26 cellular contexts compared by ENCODE assay signal in the genomic region with DNA sequence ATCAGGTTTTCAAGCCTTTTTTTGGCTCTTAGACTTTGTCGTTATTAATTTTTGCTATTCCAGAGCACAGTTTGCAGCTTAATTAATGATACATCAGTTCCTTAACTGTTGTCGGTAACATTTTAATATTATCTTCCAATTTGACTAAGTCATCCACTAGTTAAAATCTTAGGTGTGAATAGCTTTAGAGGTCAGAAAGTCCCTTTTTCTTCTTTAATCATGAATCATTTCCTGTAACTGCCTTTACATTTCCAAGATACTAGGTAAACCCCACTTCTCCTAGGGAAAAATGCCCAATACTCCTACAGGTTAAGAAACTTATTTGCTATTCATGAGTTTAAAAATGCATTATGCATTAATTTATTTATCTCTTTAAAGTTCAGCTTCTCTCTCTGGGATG.
DNase-seq lines count a peak whose midpoint lies in the region; ATAC-seq, FAIRE-seq and TF ChIP-seq lines count a peak whose summit lies in the region.
"Had no signal": no experiment of that assay in that cellular context is flagged by ENCODE, and none has a peak within 500 bp of the region (broad histone marks: within the 10 kb centered on the region; RNA-seq: fewer than 3 reads in every experiment).

No MANE protein-coding gene starts in this region.

- H3K36me3 ChIP-seq in PC-3 (ENCODE audit: low read depth, low read length) (no peaks in the 10 kb centered on the region), bronchial epithelial cell (ENCODE audit: control insufficient read depth, insufficient read depth, low read length) (no peaks in the 10 kb centered on the region), smooth muscle cell (ENCODE audit: low read depth) (no peaks in the 10 kb centered on the region), adrenal gland (replicated peaks in 1 of 2) (no peaks in the 10 kb centered on the region)
- H3K36me3 ChIP-seq: BE2C had no signal

- H3K9ac ChIP-seq in PC-3 (ENCODE audit: low read length) (no peak overlapping the region), smooth muscle cell (ENCODE audit: low read depth) (no peak overlapping the region)

- H3K9me3 Mint-ChIP-seq in activated CD4-positive, alpha-beta T cell treated with anti-CD3 and anti-CD28 coated beads, Interleukin-2, amount 10 ng/mL, durations not matched to agents 24 days and 14 days = peaks cover 5% of the 10 kb centered on the region
- H3K9me3 Mint-ChIP-seq: CD14-positive monocyte; CD8-positive, alpha-beta memory T cell had no signal

- TF ChIP-seq CTCF in PC-3 (conservative IDR thresholded peaks at IDR 0.05; ENCODE audit: low read depth, low read length) (no peak), bronchial epithelial cell (IDR thresholded peaks at IDR 0.05; ENCODE audit: insufficient read depth, low read length, severe bottlenecking) (no peak), smooth muscle cell (IDR thresholded peaks at IDR 0.05; ENCODE audit: borderline replicate concordance, insufficient read depth, poor library complexity, severe bottlenecking) (no peak), adrenal gland (IDR thresholded peaks at IDR 0.05) (no peak)

- H3K27me3 Mint-ChIP-seq in activated CD4-positive, alpha-beta T cell treated with anti-CD3 and anti-CD28 coated beads, Interleukin-2, amount 10 ng/mL, durations not matched to agents 24 days and 14 days = no peaks in the 10 kb centered on the region

- no peak overlapping the region for H2AFZ ChIP-seq in PC-3 (ENCODE audit: low read length)
- H2AFZ ChIP-seq in smooth muscle cell (ENCODE audit: low read depth) = peak overlapping the region; percentile 39

- no peaks in the 10 kb centered on the region for H3K9me2 ChIP-seq in PC-3 (replicated peaks; ENCODE audit: low read length)

- no peak overlapping the region for H3K27ac Mint-ChIP-seq in activated CD4-positive, alpha-beta T cell treated with anti-CD3 and anti-CD28 coated beads, Interleukin-2, amount 10 ng/mL, durations not matched to agents 24 days and 14 days
- H3K27ac Mint-ChIP-seq: CD14-positive monocyte had no signal

- BruUV-seq in PC-3 (replicated peaks; lab: Mats Ljungman, UMichigan) = no TSS peak

- no peaks in the 10 kb centered on the region for H4K20me1 ChIP-seq in PC-3 (ENCODE audit: low read length)
- no peaks in the 10 kb centered on the region for H4K20me1 ChIP-seq in smooth muscle cell (ENCODE audit: low read depth)

- H3K4me2 ChIP-seq in PC-3 (ENCODE audit: low read length) (no peak overlapping the region), smooth muscle cell (no peak overlapping the region)

- intact Hi-C loops in activated CD4-positive, alpha-beta T cell treated with anti-CD3 and anti-CD28 coated beads, Interleukin-2, amount 10 ng/mL, durations not matched to agents 24 days and 14 days (cut with micrococcal nuclease) = loop anchor here (5.0 to 10.0 kb wide), 4 partner anchors 98 to 474 kb away; no protein-coding TSS in a partner anchor
- intact Hi-C loops in PC-3 (cut with micrococcal nuclease) (loop anchor here (5.0 kb wide), 1 partner anchor 547 kb away; no protein-coding TSS in a partner anchor), adrenal gland (cut with DNase I) (no loop called here)

- 88% methylated on average over 2 of the region's 2 CpGs for WGBS in smooth muscle cell (ENCODE audit: low lambda C conversion rate)
- 66 to 74% (median 73%) methylated on average over 2 of the region's 2 CpGs for WGBS in adrenal gland, 4 donors

- H3K79me2 ChIP-seq in PC-3 (ENCODE audit: low read length) (no peaks in the 10 kb centered on the region), smooth muscle cell (ENCODE audit: low read depth) (no peaks in the 10 kb centered on the region)

- no peaks in the 10 kb centered on the region for H3K36me3 Mint-ChIP-seq in activated CD4-positive, alpha-beta T cell treated with anti-CD3 and anti-CD28 coated beads, Interleukin-2, amount 10 ng/mL, durations not matched to agents 24 days and 14 days (ENCODE audit: low read depth)
- H3K36me3 Mint-ChIP-seq: CD14-positive monocyte; CD8-positive, alpha-beta memory T cell had no signal

- H3K4me3 ChIP-seq in PC-3 (ENCODE audit: low read length) (no peak overlapping the region), bronchial epithelial cell (ENCODE audit: low read depth, low read length) (no peak overlapping the region), smooth muscle cell (no peak overlapping the region), adrenal gland (no peak overlapping the region)

- H3K4me1 Mint-ChIP-seq in activated CD4-positive, alpha-beta T cell treated with anti-CD3 and anti-CD28 coated beads, Interleukin-2, amount 10 ng/mL, durations not matched to agents 24 days and 14 days = peaks cover 39% of the 10 kb centered on the region

- peaks cover 5% of the 10 kb centered on the region; the same call in 1 of the 2 replicates for H3K4me1 ChIP-seq in PC-3 (ENCODE audit: insufficient read depth, low read length)
- no peaks in the 10 kb centered on the region for H3K4me1 ChIP-seq in smooth muscle cell (ENCODE audit: low read depth)
- H3K4me1 ChIP-seq in adrenal gland (replicated peaks in 1 of 2) = no peaks in the 10 kb centered on the region
- H3K4me1 ChIP-seq: BE2C had no signal

- POLR2A ChIA-PET in PC-3 (lab: Charles Lee; ENCODE audit: unreplicated experiment) = no interaction called here

- CTCF ChIA-PET in PC-3 (lab: Charles Lee) = no interaction called here

- no peaks in the 10 kb centered on the region for H3F3A ChIP-seq in PC-3 (ENCODE audit: low read length, unreplicated experiment)
- H3F3A ChIP-seq in smooth muscle cell (ENCODE audit: low read depth) = no peaks in the 10 kb centered on the region

- no peak for TF ChIP-seq POLR2A in adrenal gland (IDR thresholded peaks at IDR 0.05)

- no peak overlapping the region for H3K27ac ChIP-seq in PC-3 (ENCODE audit: low read length)
- no peak overlapping the region for H3K27ac ChIP-seq in smooth muscle cell (ENCODE audit: low read depth)
- H3K27ac ChIP-seq in adrenal gland = no peak overlapping the region
- H3K27ac ChIP-seq: 22Rv1 had no signal

- peak overlapping the region; percentile 24 for H3K4me3 Mint-ChIP-seq in activated CD4-positive, alpha-beta T cell treated with anti-CD3 and anti-CD28 coated beads, Interleukin-2, amount 10 ng/mL, durations not matched to agents 24 days and 14 days
- H3K4me3 Mint-ChIP-seq: CD14-positive monocyte; CD8-positive, alpha-beta memory T cell had no signal

- H3K27me3 ChIP-seq in PC-3 (ENCODE audit: low read length) (no peaks in the 10 kb centered on the region), bronchial epithelial cell (ENCODE audit: control insufficient read depth, insufficient read depth, low read length) (no peaks in the 10 kb centered on the region), smooth muscle cell (ENCODE audit: low read depth) (no peaks in the 10 kb centered on the region), adrenal gland (no peaks in the 10 kb centered on the region)

- DNase-seq in activated CD4-positive, alpha-beta T cell treated with anti-CD3 and anti-CD28 coated beads, Interleukin-2, amount 10 ng/mL, durations not matched to agents 24 days and 14 days = no peak
- DNase-seq in activated CD4-positive, alpha-beta T cell treated with anti-CD3 and anti-CD28 coated beads, Interleukin-2, amount 50 U/mL, for 4 hours = no peak
- peak; percentile 6 for DNase-seq in PC-3
- DNase-seq in bronchial epithelial cell (ENCODE audit: low read depth) = peak; percentile 77
- DNase-seq in smooth muscle cell (lab: John Stamatoyannopoulos, UW; ENCODE audit: unreplicated experiment) = no peak
- DNase-seq in adrenal gland = no peak
- DNase-seq in DMS53 treated with DMSO at 0.1 percent for 48 hours (lab: John Stamatoyannopoulos, UW; ENCODE audit: unreplicated experiment) = no peak
- DNase-seq: ACHN; BE2C; CD8-positive, alpha-beta memory T cell; DMS 273 treated with DMSO at 0.1 percent for 48 hours; DMS79 treated with DMSO at 0.1 percent for 48 hours; GF-D8; IMR-90; KG1; MM.1S; NCI-H1048; NCI-H1417; NCI-H1694; NCI-H2029 treated with DMSO at 0.1 percent for 48 hours; NCI-H526 treated with DMSO at 0.1 percent for 48 hours had no signal

- no peak for ATAC-seq in PC-3
- ATAC-seq: HCT116, Panc1 had no signal

- no peak for FAIRE-seq in bronchial epithelial cell (lab: Jason Lieb, UNC)
- FAIRE-seq: GM12892 had no signal

- H3K9me3 ChIP-seq in PC-3 (ENCODE audit: low read length) (no peaks in the 10 kb centered on the region), smooth muscle cell (replicated peaks; ENCODE audit: low read depth) (no peaks in the 10 kb centered on the region), adrenal gland (replicated peaks in 1 of 3) (no peaks in the 10 kb centered on the region)
- H3K9me3 ChIP-seq: BE2C had no signal

Comparison
In these comparisons a context has a peak if more than half of its experiments do, and no peak if none do; other contexts are left out.
1. DNase-seq: peak in PC-3 (single experiment) and bronchial epithelial cell (single experiment); none in activated CD4-positive, alpha-beta T cell treated with anti-CD3 and anti-CD28 coated beads, Interleukin-2, amount 10 ng/mL, durations not matched to agents 24 days and 14 days (single experiment), activated CD4-positive, alpha-beta T cell treated with anti-CD3 and anti-CD28 coated beads, Interleukin-2, amount 50 U/mL, for 4 hours (0 of 2), smooth muscle cell (single experiment), adrenal gland (0 of 7) and DMS53 treated with DMSO at 0.1 percent for 48 hours (single experiment).
2. intact Hi-C loops: an anchor here in activated CD4-positive, alpha-beta T cell treated with anti-CD3 and anti-CD28 coated beads, Interleukin-2, amount 10 ng/mL, durations not matched to agents 24 days and 14 days (5.0 to 10.0 kb wide) and PC-3 (5.0 kb wide); none called in adrenal gland.